ENCODE assay signal across 13 cellular contexts in genomic region chr13:40484981-40485380, GRCh38.
DNase-seq lines count a peak whose midpoint lies in the region; ATAC-seq, FAIRE-seq and TF ChIP-seq lines count a peak whose summit lies in the region.
"Had no signal": no experiment of that assay in that cellular context is flagged by ENCODE, and none has a peak within 500 bp of the region (broad histone marks: within the 10 kb centered on the region; RNA-seq: fewer than 3 reads in every experiment).

No MANE protein-coding gene starts in this region.

- WGBS in H9 (ENCODE audit: extremely low coverage, insufficient read length, low lambda C conversion rate): no CpG with 5 or more reads among the region's 7 CpGs

- DNase-seq in activated CD4-positive, alpha-beta T cell treated with anti-CD3 and anti-CD28 coated beads, Interleukin-2, amount 10 ng/mL, durations not matched to agents 24 days and 14 days: peak; percentile 63
- DNase-seq in activated CD4-positive, alpha-beta T cell treated with anti-CD3 and anti-CD28 coated beads for 1 hour: no peak
- DNase-seq in H9 (no peak), mucosa of descending colon (peak in 1 of 3 donors; percentile 15), NCI-H345 treated with DMSO at 0.1 percent for 48 hours (lab: John Stamatoyannopoulos, UW; ENCODE audit: unreplicated experiment) (no peak), kidney (no peak)
- DNase-seq: ACHN, Caco-2, mesenchymal stem cell, NCI-H345, uterus had no signal

- no peak overlapping the region for H3K56ac ChIP-seq in H9 (ENCODE audit: insufficient read length, low read depth, low read length)

- no peaks in the 10 kb centered on the region for H3K36me3 ChIP-seq in mucosa of descending colon (ENCODE audit: low read depth)
- no peaks in the 10 kb centered on the region for H3K36me3 ChIP-seq in kidney (ENCODE audit: control insufficient read depth in 1 of 2, insufficient read depth in 2 of 2, low read length in 2 of 2)
- H3K36me3 ChIP-seq: uterus had no signal

- TF ChIP-seq CTCF in H9 (conservative IDR thresholded peaks at IDR 0.05) (no peak), mucosa of descending colon (IDR thresholded peaks at IDR 0.05) (no peak), kidney (IDR thresholded peaks at IDR 0.05; ENCODE audit: borderline replicate concordance, extremely low read depth, insufficient read depth) (no peak)

- H3K4me1 ChIP-seq in H9 (ENCODE audit: insufficient read depth, low read length) (peaks cover 3% of the 10 kb centered on the region; the same call in 1 of the 2 replicates), mucosa of descending colon (ENCODE audit: low read depth) (peaks cover 2% of the 10 kb centered on the region), kidney (ENCODE audit: control insufficient read depth in 1 of 2, insufficient read depth in 1 of 2, low read depth in 1 of 2, low read length in 2 of 2) (peaks cover 3 to 14% of the 10 kb centered on the region in 2 donors)
- H3K4me1 ChIP-seq: Caco-2, uterus had no signal

- no peak overlapping the region for H3K27ac ChIP-seq in H9 (ENCODE audit: insufficient read length, low read depth, low read length)
- H3K27ac ChIP-seq in kidney (ENCODE audit: low read depth in 2 of 2, low read length in 2 of 2): no peak overlapping the region
- H3K27ac ChIP-seq: uterus had no signal

- H3K4ac ChIP-seq in H9 (ENCODE audit: low read depth, low read length): no peak overlapping the region

- no peaks in the 10 kb centered on the region for H3K23me2 ChIP-seq in H9 (ENCODE audit: insufficient read length, low read depth, low read length, poor library complexity, severe bottlenecking)

- no peak overlapping the region for H3K23ac ChIP-seq in H9 (ENCODE audit: insufficient read length, low read depth, low read length)

- peak overlapping the region; percentile 81 for H3K27ac Mint-ChIP-seq in activated CD4-positive, alpha-beta T cell treated with anti-CD3 and anti-CD28 coated beads, Interleukin-2, amount 10 ng/mL, durations not matched to agents 24 days and 14 days
- no peak overlapping the region for H3K27ac Mint-ChIP-seq in H9
- H3K27ac Mint-ChIP-seq in activated T-helper 17 cell treated with anti-CD3 and anti-CD28 coated beads, Interleukin-2, amount 50 U/mL, for 72 hours: peak overlapping the region; percentile 13

- no peak overlapping the region for H4K91ac ChIP-seq in H9 (ENCODE audit: insufficient read length, low read depth, low read length)

- H3K14ac ChIP-seq in H9 (ENCODE audit: insufficient read depth, low read length): 0 out of 2 replicates have a peak overlapping the region, but pooled peaks have one; percentile 21

- peaks cover 18% of the 10 kb centered on the region for H3K9me3 Mint-ChIP-seq in activated CD4-positive, alpha-beta T cell treated with anti-CD3 and anti-CD28 coated beads, Interleukin-2, amount 10 ng/mL, durations not matched to agents 24 days and 14 days
- no peaks in the 10 kb centered on the region for H3K9me3 Mint-ChIP-seq in H9
- no peaks in the 10 kb centered on the region for H3K9me3 Mint-ChIP-seq in activated T-helper 17 cell treated with anti-CD3 and anti-CD28 coated beads, Interleukin-2, amount 50 U/mL, for 72 hours

- no peak overlapping the region for H3K4me2 ChIP-seq in H9 (ENCODE audit: insufficient read depth, insufficient read length, low read length)

- H3T11ph ChIP-seq in H9 (ENCODE audit: low read length): no peak overlapping the region

- H3K4me1 Mint-ChIP-seq in activated CD4-positive, alpha-beta T cell treated with anti-CD3 and anti-CD28 coated beads, Interleukin-2, amount 10 ng/mL, durations not matched to agents 24 days and 14 days: peaks cover 56% of the 10 kb centered on the region
- H3K4me1 Mint-ChIP-seq in H9: peaks cover 55% of the 10 kb centered on the region in 2 experiments
- peaks cover 50% of the 10 kb centered on the region for H3K4me1 Mint-ChIP-seq in activated T-helper 17 cell treated with anti-CD3 and anti-CD28 coated beads, Interleukin-2, amount 50 U/mL, for 72 hours

- FAIRE-seq in kidney (lab: Jason Lieb, UNC): no peak

- H3K79me2 ChIP-seq in H9 (ENCODE audit: insufficient read depth, low read length): no peaks in the 10 kb centered on the region

- H3K9ac ChIP-seq in H9 (ENCODE audit: extremely low read depth, insufficient read length, low read length) (no peak overlapping the region), kidney (ENCODE audit: low read length in 2 of 2) (no peak overlapping the region)

- no peak for ATAC-seq in activated T-helper 17 cell treated with anti-CD3 and anti-CD28 coated beads, Interleukin-2, amount 50 U/mL, for 72 hours (replicated peaks)
- ATAC-seq in mucosa of descending colon (peak; percentile 11), HG02759 (IDR thresholded peaks at IDR 0.05; ENCODE audit: unreplicated experiment) (no peak)

- H4K20me1 ChIP-seq in H9 (ENCODE audit: control insufficient read depth, insufficient read depth, insufficient read length): no peaks in the 10 kb centered on the region

- H3K79me1 ChIP-seq in H9 (ENCODE audit: insufficient read depth, low read depth, low read length, poor library complexity, severe bottlenecking): no peaks in the 10 kb centered on the region

- intact Hi-C loops in activated CD4-positive, alpha-beta T cell treated with anti-CD3 and anti-CD28 coated beads, Interleukin-2, amount 10 ng/mL, durations not matched to agents 24 days and 14 days (cut with micrococcal nuclease): loop anchor here (1.0 to 2.0 kb wide), 4 partner anchors 33 to 458 kb away; no protein-coding TSS in a partner anchor
- intact Hi-C loops in mucosa of descending colon (cut with DNase I, micrococcal nuclease): no loop called here
- intact Hi-C loops in kidney (cut with DNase I): no loop called here

- no peak overlapping the region for H3K18ac ChIP-seq in H9 (ENCODE audit: insufficient read length, low read depth, low read length)

- H4K8ac ChIP-seq in H9 (replicated peaks; ENCODE audit: insufficient read length, low read depth, low read length): no peak overlapping the region

- no peaks in the 10 kb centered on the region for H3K9me3 ChIP-seq in H9 (ENCODE audit: control insufficient read depth, low read depth, low read length)
- no peaks in the 10 kb centered on the region for H3K9me3 ChIP-seq in mucosa of descending colon
- no peaks in the 10 kb centered on the region for H3K9me3 ChIP-seq in kidney (ENCODE audit: control insufficient read depth in 1 of 2, low read length in 2 of 2)
- H3K9me3 ChIP-seq: Caco-2, uterus had no signal

- H2BK5ac ChIP-seq in H9 (ENCODE audit: insufficient read length, low read length): no peak overlapping the region

- H3K27me3 Mint-ChIP-seq in activated CD4-positive, alpha-beta T cell treated with anti-CD3 and anti-CD28 coated beads, Interleukin-2, amount 10 ng/mL, durations not matched to agents 24 days and 14 days: no peaks in the 10 kb centered on the region
- no peaks in the 10 kb centered on the region; the same call in 1 of the 2 replicates for H3K27me3 Mint-ChIP-seq in H9 (ENCODE audit: low read depth)
- no peaks in the 10 kb centered on the region for H3K27me3 Mint-ChIP-seq in activated T-helper 17 cell treated with anti-CD3 and anti-CD28 coated beads, Interleukin-2, amount 50 U/mL, for 72 hours

- H3K36me3 Mint-ChIP-seq in activated CD4-positive, alpha-beta T cell treated with anti-CD3 and anti-CD28 coated beads, Interleukin-2, amount 10 ng/mL, durations not matched to agents 24 days and 14 days (ENCODE audit: low read depth): no peaks in the 10 kb centered on the region
- no peaks in the 10 kb centered on the region for H3K36me3 Mint-ChIP-seq in H9 (ENCODE audit: insufficient read depth in 1 of 3, low read depth in 3 of 3)
- no peaks in the 10 kb centered on the region for H3K36me3 Mint-ChIP-seq in activated T-helper 17 cell treated with anti-CD3 and anti-CD28 coated beads, Interleukin-2, amount 50 U/mL, for 72 hours (ENCODE audit: low read depth)

- no peak overlapping the region for H2BK12ac ChIP-seq in H9 (ENCODE audit: insufficient read length, low read depth, low read length)

- H3K4me3 Mint-ChIP-seq in activated CD4-positive, alpha-beta T cell treated with anti-CD3 and anti-CD28 coated beads, Interleukin-2, amount 10 ng/mL, durations not matched to agents 24 days and 14 days: peak overlapping the region; percentile 45
- no peak overlapping the region for H3K4me3 Mint-ChIP-seq in H9
- peak overlapping the region; percentile 47 for H3K4me3 Mint-ChIP-seq in activated T-helper 17 cell treated with anti-CD3 and anti-CD28 coated beads, Interleukin-2, amount 50 U/mL, for 72 hours

- H2BK120ac ChIP-seq in H9 (ENCODE audit: low read depth, low read length, poor library complexity, severe bottlenecking): no peak overlapping the region

- no peak overlapping the region for H2AFZ ChIP-seq in H9 (ENCODE audit: low read length)

- no peak overlapping the region for H2BK15ac ChIP-seq in H9 (ENCODE audit: low read depth, low read length)

- H3K4me3 ChIP-seq in mucosa of descending colon: no peak overlapping the region
- H3K4me3 ChIP-seq in kidney (ENCODE audit: low read length in 2 of 2): no peak overlapping the region
- H3K4me3 ChIP-seq: uterus had no signal

- H4K5ac ChIP-seq in H9 (ENCODE audit: insufficient read length, low read depth, low read length): no peak overlapping the region

- H2BK20ac ChIP-seq in H9 (ENCODE audit: low read depth, low read length, poor library complexity, severe bottlenecking): no peak overlapping the region

- no peak overlapping the region for H2AK5ac ChIP-seq in H9 (ENCODE audit: insufficient read length, low read length)

- no peaks in the 10 kb centered on the region for H3K27me3 ChIP-seq in H9 (ENCODE audit: insufficient read depth, low read length)
- H3K27me3 ChIP-seq: uterus had no signal

Comparison
In these comparisons a context has a peak if more than half of its experiments do, and no peak if none do; other contexts are left out.
1. H3K27ac Mint-ChIP-seq: peak in activated CD4-positive, alpha-beta T cell treated with anti-CD3 and anti-CD28 coated beads, Interleukin-2, amount 10 ng/mL, durations not matched to agents 24 days and 14 days (single experiment) and activated T-helper 17 cell treated with anti-CD3 and anti-CD28 coated beads, Interleukin-2, amount 50 U/mL, for 72 hours (single experiment); none in H9 (0 of 3).
2. H3K4me3 Mint-ChIP-seq: peak in activated CD4-positive, alpha-beta T cell treated with anti-CD3 and anti-CD28 coated beads, Interleukin-2, amount 10 ng/mL, durations not matched to agents 24 days and 14 days (single experiment) and activated T-helper 17 cell treated with anti-CD3 and anti-CD28 coated beads, Interleukin-2, amount 50 U/mL, for 72 hours (single experiment); none in H9 (0 of 2).